ENCODE assay signal across 1 cellular context in the genomic region with DNA sequence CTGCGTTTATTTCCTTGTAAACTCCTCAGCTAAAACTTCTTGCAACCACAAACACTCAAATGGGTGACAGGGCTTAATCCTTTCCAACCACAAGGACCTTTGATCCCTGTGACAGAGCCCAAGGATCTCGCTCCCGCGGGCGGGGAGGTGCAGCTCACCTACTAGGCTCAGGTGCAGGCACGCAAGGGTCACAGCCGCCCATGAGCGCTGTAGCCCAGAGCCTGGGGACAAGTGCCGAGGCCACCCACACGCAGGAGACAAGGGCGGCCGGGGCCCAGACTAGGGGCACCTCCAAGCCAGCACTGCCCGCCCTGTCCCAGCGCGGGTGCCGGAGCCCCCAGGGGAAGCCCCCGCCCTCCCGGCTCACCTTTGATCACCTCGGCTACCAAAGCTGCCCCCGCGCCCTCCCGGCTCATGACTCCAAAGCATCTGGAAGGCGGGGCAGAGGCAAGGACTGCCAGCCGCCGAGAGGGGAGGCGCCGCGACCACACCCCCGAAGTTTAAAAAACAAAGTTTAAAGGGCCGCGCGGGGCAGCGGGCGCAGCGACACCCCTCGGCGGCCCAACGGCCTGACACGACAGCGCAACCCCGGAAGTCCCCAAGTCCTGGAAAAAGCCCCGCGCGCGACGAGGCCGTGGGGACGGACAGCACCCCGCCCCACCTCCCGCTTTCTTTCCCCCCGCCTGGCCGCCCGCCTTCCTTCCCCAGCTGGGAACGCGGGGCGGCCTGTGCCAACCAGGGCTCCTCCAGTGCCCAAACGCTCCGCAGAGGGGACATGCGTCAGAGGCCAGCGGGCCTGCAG.
A peak's percentile ranks its signal among the peaks of the same experiment; 100 is the strongest.
TF ChIP-seq lines count a peak whose summit lies in the region.

No MANE protein-coding gene starts in this region.

TF ChIP-seq in HCT116, 20 proteins besides CTCF, POLR2A, EP300 and RAD21:
- TF ChIP-seq, protein P1, sequence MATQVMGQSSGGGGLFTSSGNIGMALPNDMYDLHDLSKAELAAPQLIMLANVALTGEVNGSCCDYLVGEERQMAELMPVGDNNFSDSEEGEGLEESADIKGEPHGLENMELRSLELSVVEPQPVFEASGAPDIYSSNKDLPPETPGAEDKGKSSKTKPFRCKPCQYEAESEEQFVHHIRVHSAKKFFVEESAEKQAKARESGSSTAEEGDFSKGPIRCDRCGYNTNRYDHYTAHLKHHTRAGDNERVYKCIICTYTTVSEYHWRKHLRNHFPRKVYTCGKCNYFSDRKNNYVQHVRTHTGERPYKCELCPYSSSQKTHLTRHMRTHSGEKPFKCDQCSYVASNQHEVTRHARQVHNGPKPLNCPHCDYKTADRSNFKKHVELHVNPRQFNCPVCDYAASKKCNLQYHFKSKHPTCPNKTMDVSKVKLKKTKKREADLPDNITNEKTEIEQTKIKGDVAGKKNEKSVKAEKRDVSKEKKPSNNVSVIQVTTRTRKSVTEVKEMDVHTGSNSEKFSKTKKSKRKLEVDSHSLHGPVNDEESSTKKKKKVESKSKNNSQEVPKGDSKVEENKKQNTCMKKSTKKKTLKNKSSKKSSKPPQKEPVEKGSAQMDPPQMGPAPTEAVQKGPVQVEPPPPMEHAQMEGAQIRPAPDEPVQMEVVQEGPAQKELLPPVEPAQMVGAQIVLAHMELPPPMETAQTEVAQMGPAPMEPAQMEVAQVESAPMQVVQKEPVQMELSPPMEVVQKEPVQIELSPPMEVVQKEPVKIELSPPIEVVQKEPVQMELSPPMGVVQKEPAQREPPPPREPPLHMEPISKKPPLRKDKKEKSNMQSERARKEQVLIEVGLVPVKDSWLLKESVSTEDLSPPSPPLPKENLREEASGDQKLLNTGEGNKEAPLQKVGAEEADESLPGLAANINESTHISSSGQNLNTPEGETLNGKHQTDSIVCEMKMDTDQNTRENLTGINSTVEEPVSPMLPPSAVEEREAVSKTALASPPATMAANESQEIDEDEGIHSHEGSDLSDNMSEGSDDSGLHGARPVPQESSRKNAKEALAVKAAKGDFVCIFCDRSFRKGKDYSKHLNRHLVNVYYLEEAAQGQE (IDR thresholded peaks at IDR 0.05; ENCODE audit: low read depth): no peak
- TF ChIP-seq, protein P2, sequence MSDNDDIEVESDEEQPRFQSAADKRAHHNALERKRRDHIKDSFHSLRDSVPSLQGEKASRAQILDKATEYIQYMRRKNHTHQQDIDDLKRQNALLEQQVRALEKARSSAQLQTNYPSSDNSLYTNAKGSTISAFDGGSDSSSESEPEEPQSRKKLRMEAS (IDR thresholded peaks at IDR 0.05): peak; percentile 47; the same call in 1 of the 2 replicates
- TF ChIP-seq, protein P3, sequence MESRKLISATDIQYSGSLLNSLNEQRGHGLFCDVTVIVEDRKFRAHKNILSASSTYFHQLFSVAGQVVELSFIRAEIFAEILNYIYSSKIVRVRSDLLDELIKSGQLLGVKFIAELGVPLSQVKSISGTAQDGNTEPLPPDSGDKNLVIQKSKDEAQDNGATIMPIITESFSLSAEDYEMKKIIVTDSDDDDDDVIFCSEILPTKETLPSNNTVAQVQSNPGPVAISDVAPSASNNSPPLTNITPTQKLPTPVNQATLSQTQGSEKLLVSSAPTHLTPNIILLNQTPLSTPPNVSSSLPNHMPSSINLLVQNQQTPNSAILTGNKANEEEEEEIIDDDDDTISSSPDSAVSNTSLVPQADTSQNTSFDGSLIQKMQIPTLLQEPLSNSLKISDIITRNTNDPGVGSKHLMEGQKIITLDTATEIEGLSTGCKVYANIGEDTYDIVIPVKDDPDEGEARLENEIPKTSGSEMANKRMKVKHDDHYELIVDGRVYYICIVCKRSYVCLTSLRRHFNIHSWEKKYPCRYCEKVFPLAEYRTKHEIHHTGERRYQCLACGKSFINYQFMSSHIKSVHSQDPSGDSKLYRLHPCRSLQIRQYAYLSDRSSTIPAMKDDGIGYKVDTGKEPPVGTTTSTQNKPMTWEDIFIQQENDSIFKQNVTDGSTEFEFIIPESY (IDR thresholded peaks at IDR 0.05; ENCODE audit: extremely low read depth, insufficient replicate concordance, low read length): no peak
- TF ChIP-seq SP1 (IDR thresholded peaks at IDR 0.05; ENCODE audit: low read depth): peak; percentile 78
- TF ChIP-seq YY1 (IDR thresholded peaks at IDR 0.05; ENCODE audit: extremely low read depth, insufficient replicate concordance, low read depth, low read length): peak; percentile 10
- TF ChIP-seq EZH2 (IDR thresholded peaks at IDR 0.05): no peak
- TF ChIP-seq ZFX (IDR thresholded peaks at IDR 0.05): peak; percentile 69
- no peak for TF ChIP-seq POLR2AphosphoS5 (IDR thresholded peaks at IDR 0.05; ENCODE audit: low read depth, low read length)
- TF ChIP-seq, protein P4, sequence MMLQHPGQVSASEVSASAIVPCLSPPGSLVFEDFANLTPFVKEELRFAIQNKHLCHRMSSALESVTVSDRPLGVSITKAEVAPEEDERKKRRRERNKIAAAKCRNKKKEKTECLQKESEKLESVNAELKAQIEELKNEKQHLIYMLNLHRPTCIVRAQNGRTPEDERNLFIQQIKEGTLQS (IDR thresholded peaks at IDR 0.05): no peak
- peak; percentile 54; the same call in 1 of the 2 replicates for TF ChIP-seq CBX3 (IDR thresholded peaks at IDR 0.05; ENCODE audit: low read depth)
- TF ChIP-seq SRF (IDR thresholded peaks at IDR 0.05; ENCODE audit: low read depth): no peak
- TF ChIP-seq EZH2phosphoT487 (IDR thresholded peaks at IDR 0.05; ENCODE audit: borderline replicate concordance): no peak
- TF ChIP-seq SIN3A (IDR thresholded peaks at IDR 0.05; ENCODE audit: low read depth): peak; percentile 79
- peak; percentile 57; the same call in 1 of the 2 replicates for TF ChIP-seq EGR1 (IDR thresholded peaks at IDR 0.05; ENCODE audit: low read depth)
- peak; percentile 78 for TF ChIP-seq JUND (IDR thresholded peaks at IDR 0.05)
- TF ChIP-seq FOSL1 (IDR thresholded peaks at IDR 0.05; ENCODE audit: low read depth): peak; percentile 48; the same call in 1 of the 2 replicates
- TF ChIP-seq ELF1 (IDR thresholded peaks at IDR 0.05; ENCODE audit: borderline replicate concordance, low read depth): peak; percentile 89
- TF ChIP-seq CEBPB (IDR thresholded peaks at IDR 0.05; ENCODE audit: low read depth): peak; percentile 52; the same call in 1 of the 2 replicates
- TF ChIP-seq ZNF274 (IDR thresholded peaks at IDR 0.05; ENCODE audit: low read depth, low read length): no peak
- peak; percentile 86 for TF ChIP-seq TCF7L2 (IDR thresholded peaks at IDR 0.05; ENCODE audit: borderline replicate concordance, extremely low read depth, insufficient read depth, insufficient read length)
